Comparison of ENCODE assay signal across 28 cellular contexts in genomic region chr11:117616979-117617378, GRCh38.
"Had no signal": no experiment of that assay in that cellular context is flagged by ENCODE, and none has a peak within 500 bp of the region (broad histone marks: within the 10 kb centered on the region; RNA-seq: fewer than 3 reads in every experiment).

No MANE protein-coding gene starts in this region.

- H3K79me2 ChIP-seq: parathyroid adenoma had no signal

- H3K36me3 ChIP-seq: neural progenitor cell, ovary, stomach, thoracic aorta, tibial artery, transverse colon, vagina had no signal

- H3K9me3 ChIP-seq: ovary, transverse colon, vagina had no signal

- H3K27me3 ChIP-seq: ovary, transverse colon, vagina had no signal

- H3K36me3 Mint-ChIP-seq: neural progenitor cell; stimulated activated effector memory CD8-positive, alpha-beta T cell treated with anti-CD3 and anti-CD28 coated beads, Interleukin-12 subunit alpha, Interleukin-12 subunit beta, amount 100 ng/mL, for 72 hours; stimulated activated naive B cell treated with anti-CD40 and anti-IgM and Interleukin-4, amounts not matched to agents 10 μg/mL and 1 μg/mL and 100 μg/mL, for 72 hours; type B pancreatic cell had no signal

- FAIRE-seq: small intestine, urothelium cell line had no signal

- H3K27ac Mint-ChIP-seq: naive B cell; progenitor cell of endocrine pancreas; stimulated activated effector memory CD8-positive, alpha-beta T cell treated with anti-CD3 and anti-CD28 coated beads, Interleukin-12 subunit alpha, Interleukin-12 subunit beta, amount 100 ng/mL, for 72 hours; stimulated activated naive B cell treated with anti-CD40 and anti-IgM and Interleukin-4, amounts not matched to agents 10 μg/mL and 1 μg/mL and 100 μg/mL, for 72 hours; stimulated activated naive CD8-positive, alpha-beta T cell treated with anti-CD3 and anti-CD28 coated beads, Interleukin-15, Interleukin-2, amounts not matched to agents 100 ng/mL and 50 ng/mL, for 24 hours; type B pancreatic cell had no signal

- H3K4me3 ChIP-seq: neural progenitor cell, ovary, psoas muscle, stomach, thoracic aorta, tibial artery, transverse colon, vagina had no signal

- H3K4me1 Mint-ChIP-seq: naive B cell; naive thymus-derived CD8-positive, alpha-beta T cell; nephron; stimulated activated effector memory CD8-positive, alpha-beta T cell treated with anti-CD3 and anti-CD28 coated beads, Interleukin-12 subunit alpha, Interleukin-12 subunit beta, amount 100 ng/mL, for 72 hours; stimulated activated naive B cell treated with anti-CD40 and anti-IgM and Interleukin-4, amounts not matched to agents 10 μg/mL and 1 μg/mL and 100 μg/mL, for 72 hours had no signal

- H3K9ac ChIP-seq: neural progenitor cell, parathyroid adenoma had no signal

- ATAC-seq: naive thymus-derived CD8-positive, alpha-beta T cell; psoas muscle; right cardiac atrium; sciatic nerve; stimulated activated effector memory CD8-positive, alpha-beta T cell treated with anti-CD3 and anti-CD28 coated beads, Interleukin-12 subunit alpha, Interleukin-12 subunit beta, amount 100 ng/mL, for 72 hours; stimulated activated naive B cell treated with anti-CD40 and anti-IgM and Interleukin-4, amounts not matched to agents 10 μg/mL and 1 μg/mL and 100 μg/mL, for 72 hours had no signal

- H3K9me3 Mint-ChIP-seq: stimulated activated naive CD8-positive, alpha-beta T cell treated with anti-CD3 and anti-CD28 coated beads, Interleukin-15, Interleukin-2, amounts not matched to agents 100 ng/mL and 50 ng/mL, for 24 hours; type B pancreatic cell had no signal

- DNase-seq: naive B cell; naive thymus-derived CD8-positive, alpha-beta T cell; occipital lobe; ovary; posterior cingulate gyrus; psoas muscle; right cardiac atrium; small intestine; stimulated activated CD4-positive, alpha-beta T cell treated with anti-CD3 and anti-CD28 coated beads, Interleukin-15, amount 100 ng/mL, for 24 hours; stimulated activated CD4-positive, alpha-beta T cell treated with anti-CD3 and anti-CD28 coated beads, Interleukin-2, amount 100 ng/mL, for 24 hours; stimulated activated CD4-positive, alpha-beta T cell treated with anti-CD3 and anti-CD28 coated beads, Interleukin-2, amount 100 ng/mL, for 48 hours; stimulated activated CD4-positive, alpha-beta T cell treated with anti-CD3 and anti-CD28 coated beads, Interleukin-4, amount 100 ng/mL, for 24 hours; stimulated activated naive B cell treated with anti-CD40 and anti-IgM and Interleukin-4, amounts not matched to agents 10 μg/mL and 1 μg/mL and 100 μg/mL, for 72 hours; stimulated activated naive CD4-positive, alpha-beta T cell treated with Interleukin-2 at 50 U/mL for 16 hours; stomach; tibial artery; transverse colon had no signal

- H3K4me3 Mint-ChIP-seq: naive B cell; naive thymus-derived CD8-positive, alpha-beta T cell; nephron; neural progenitor cell; stimulated activated effector memory CD8-positive, alpha-beta T cell treated with anti-CD3 and anti-CD28 coated beads, Interleukin-12 subunit alpha, Interleukin-12 subunit beta, amount 100 ng/mL, for 72 hours; stimulated activated naive B cell treated with anti-CD40 and anti-IgM and Interleukin-4, amounts not matched to agents 10 μg/mL and 1 μg/mL and 100 μg/mL, for 72 hours; stimulated activated naive CD8-positive, alpha-beta T cell treated with anti-CD3 and anti-CD28 coated beads, Interleukin-15, Interleukin-2, amounts not matched to agents 100 ng/mL and 50 ng/mL, for 24 hours; type B pancreatic cell had no signal

- H2AFZ ChIP-seq: neural progenitor cell, parathyroid adenoma had no signal

- H3K4me1 ChIP-seq: parathyroid adenoma, psoas muscle, stomach, tibial artery, transverse colon, vagina had no signal

- H3K4me2 ChIP-seq: neural progenitor cell had no signal

- H3K27ac ChIP-seq: neural progenitor cell, ovary, parathyroid adenoma, psoas muscle, stomach, thoracic aorta, tibial artery, transverse colon, vagina had no signal
